11 cellular contexts compared by ENCODE assay signal in the genomic region with DNA sequence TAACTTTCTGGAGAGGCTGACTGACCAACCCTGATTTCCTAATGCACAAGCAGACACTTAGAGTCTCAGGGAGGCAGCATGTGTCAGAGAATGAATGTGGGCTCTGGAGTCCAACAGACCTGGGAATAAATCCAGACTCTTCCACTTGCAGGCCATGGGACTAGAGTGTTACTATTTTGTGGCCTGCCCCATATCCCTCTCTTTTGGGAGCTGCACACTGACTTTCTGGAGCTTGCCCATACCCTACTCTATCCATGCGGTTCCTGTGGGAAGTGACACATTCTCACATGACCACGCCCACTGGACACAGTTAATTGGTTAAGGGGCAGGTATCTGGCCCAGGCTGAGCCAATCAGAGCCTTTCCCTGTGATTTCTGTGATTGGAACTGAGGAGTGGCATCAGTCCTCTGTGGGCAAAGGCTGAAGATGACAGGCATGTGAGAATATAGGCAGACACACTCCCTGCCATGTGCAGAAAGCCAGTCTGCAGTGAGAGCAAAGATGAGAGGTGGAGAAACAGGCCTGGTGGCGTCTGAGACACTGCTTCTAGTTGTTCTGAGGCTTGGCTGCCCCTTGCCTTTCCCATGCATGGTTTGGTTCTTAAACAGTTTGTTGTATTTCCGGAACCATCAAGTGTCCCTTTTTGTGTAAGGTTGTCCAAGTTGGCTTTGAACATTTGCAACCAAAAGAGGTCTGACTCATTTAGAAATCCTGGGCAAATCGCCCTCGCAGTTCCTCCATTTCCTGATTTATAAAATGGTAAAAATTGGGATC.
DNase-seq lines count a peak whose midpoint lies in the region; FAIRE-seq lines count a peak whose summit lies in the region.
"Had no signal": no experiment of that assay in that cellular context is flagged by ENCODE, and none has a peak within 500 bp of the region (broad histone marks: within the 10 kb centered on the region; RNA-seq: fewer than 3 reads in every experiment).

No MANE protein-coding gene starts in this region.

- H3K4me3 ChIP-seq in thymus (ENCODE audit: low read length): no peak overlapping the region
- H3K4me3 ChIP-seq: adrenal gland had no signal

- H3K27me3 ChIP-seq in thymus (ENCODE audit: control insufficient read depth, insufficient read depth): no peaks in the 10 kb centered on the region
- H3K27me3 ChIP-seq: adrenal gland had no signal

- H3K36me3 ChIP-seq in thymus (ENCODE audit: control insufficient read depth, insufficient read depth): no peaks in the 10 kb centered on the region
- H3K36me3 ChIP-seq: adrenal gland had no signal

- DNase-seq in activated effector memory CD4-positive, alpha-beta T cell treated with anti-CD3 and anti-CD28 coated beads, Interleukin-2, amount 50 U/mL, for 16 hours: peak; percentile 25
- DNase-seq in activated effector memory CD4-positive, alpha-beta T cell treated with Interleukin-2 at 50 U/mL for 16 hours: no peak
- peak; percentile 34 for DNase-seq in SK-N-DZ (ENCODE audit: low spot score)
- peak; percentile 28 for DNase-seq in foreskin melanocyte
- no peak for DNase-seq in RCC 7860 (ENCODE audit: low spot score)
- DNase-seq in activated gamma-delta T cell treated with Interleukin-2 at 50 U/mL for 16 hours: no peak
- no peak for DNase-seq in NCI-H1694 treated with DMSO at 0.1 percent for 48 hours (lab: John Stamatoyannopoulos, UW)
- DNase-seq: adrenal gland, NCI-H2107 had no signal

- H3K4me1 ChIP-seq in thymus (ENCODE audit: control insufficient read depth, insufficient read depth, low read length): no peaks in the 10 kb centered on the region
- H3K4me1 ChIP-seq: adrenal gland had no signal

- H3K9me3 ChIP-seq in thymus (ENCODE audit: control insufficient read depth): no peaks in the 10 kb centered on the region
- H3K9me3 ChIP-seq: adrenal gland had no signal

- H3K27ac ChIP-seq in thymus (ENCODE audit: low read depth): peak overlapping the region; percentile 27
- H3K27ac ChIP-seq: adrenal gland, epithelial cell of prostate had no signal

- no peak for FAIRE-seq in RCC 7860 (lab: Jason Lieb, UNC)

- WGBS in thymus: 92% methylated on average over 6 of the region's 6 CpGs

Comparison
In these comparisons a context has a peak if more than half of its experiments do, and no peak if none do; other contexts are left out.
1. DNase-seq: peak in activated effector memory CD4-positive, alpha-beta T cell treated with anti-CD3 and anti-CD28 coated beads, Interleukin-2, amount 50 U/mL, for 16 hours (single experiment), SK-N-DZ (single experiment) and foreskin melanocyte (single experiment); none in activated effector memory CD4-positive, alpha-beta T cell treated with Interleukin-2 at 50 U/mL for 16 hours (single experiment), RCC 7860 (single experiment), activated gamma-delta T cell treated with Interleukin-2 at 50 U/mL for 16 hours (single experiment) and NCI-H1694 treated with DMSO at 0.1 percent for 48 hours (single experiment).